In genomic region chr9:93087971-93088655, GRCh38 we compare ENCODE assay signal across 15 cellular contexts. TPM values are rescaled to one million over a fixed set of nuclear protein-coding genes. Genes with fewer than 3 reads are reported as not detected.
DNase-seq lines count a peak whose midpoint lies in the region; ATAC-seq and TF ChIP-seq lines count a peak whose summit lies in the region.
"Had no signal": no experiment of that assay in that cellular context is flagged by ENCODE, and none has a peak within 500 bp of the region (broad histone marks: within the 10 kb centered on the region; RNA-seq: fewer than 3 reads in every experiment).

No MANE protein-coding gene starts in this region.

- H3K9me3 Mint-ChIP-seq in activated CD8-positive, alpha-beta memory T cell treated with anti-CD3 and anti-CD28 coated beads, Interleukin-2, amount 10 ng/mL, durations not matched to agents 7 days and 5 days (ENCODE audit: low read depth), result peaks cover 24% of the 10 kb centered on the region
- no peaks in the 10 kb centered on the region for H3K9me3 Mint-ChIP-seq in memory B cell
- H3K9me3 Mint-ChIP-seq: immature natural killer cell had no signal

- no peak overlapping the region for H3K27ac Mint-ChIP-seq in activated CD8-positive, alpha-beta memory T cell treated with anti-CD3 and anti-CD28 coated beads, Interleukin-2, amount 10 ng/mL, durations not matched to agents 7 days and 5 days
- H3K27ac Mint-ChIP-seq in memory B cell, result peak overlapping the region; percentile 76
- H3K27ac Mint-ChIP-seq: immature natural killer cell had no signal

- CTCF ChIA-PET in activated CD8-positive, alpha-beta memory T cell treated with anti-CD3 and anti-CD28 coated beads, Interleukin-2, amount 10 ng/mL, durations not matched to agents 7 days and 5 days (lab: Charles Lee), result interaction anchor here (0.6 to 1.3 kb wide), 2 partner anchors 21 to 85 kb away, joined by 3 read pairs; no protein-coding TSS in a partner anchor

- TF ChIP-seq CTCF in heart right ventricle (IDR thresholded peaks at IDR 0.05) (no peak), brain microvascular endothelial cell (IDR thresholded peaks at IDR 0.05; ENCODE audit: low read depth, low read length, missing control alignments) (no peak)

- H3K27ac ChIP-seq in heart right ventricle, result no peak overlapping the region
- H3K27ac ChIP-seq in brain microvascular endothelial cell, result no peak overlapping the region
- H3K27ac ChIP-seq: stomach had no signal

- H3K4me3 Mint-ChIP-seq in activated CD8-positive, alpha-beta memory T cell treated with anti-CD3 and anti-CD28 coated beads, Interleukin-2, amount 10 ng/mL, durations not matched to agents 7 days and 5 days, result no peak overlapping the region
- no peak overlapping the region for H3K4me3 Mint-ChIP-seq in memory B cell
- H3K4me3 Mint-ChIP-seq: immature natural killer cell had no signal

- no peak overlapping the region for H3K4me3 ChIP-seq in heart right ventricle
- H3K4me3 ChIP-seq in brain microvascular endothelial cell (ENCODE audit: low read depth, low read length), result no peak overlapping the region
- H3K4me3 ChIP-seq: stomach had no signal

- in situ Hi-C loops in brain microvascular endothelial cell (cut with HindIII; ENCODE audit: low pct_ligation_motif_present, low sequenced_read_pairs), result no loop called here

- DNase-seq in cardiac septum (ENCODE audit: low spot score) (peak; percentile 22), heart right ventricle (no peak), memory B cell (ENCODE audit: low spot score in 2 of 2) (no peak), ureter (ENCODE audit: low spot score) (peak; percentile 36), brain microvascular endothelial cell (no peak), GDM1 (lab: John Stamatoyannopoulos, UW) (no peak)
- peak; percentile 33 for DNase-seq in activated CD8-positive, alpha-beta memory T cell treated with anti-CD3 and anti-CD28 coated beads, Interleukin-2, amount 10 ng/mL, durations not matched to agents 7 days and 5 days
- DNase-seq: DMS153, immature natural killer cell, mesenchymal stem cell, NCI-H2107, NCI-H69, PC-3, stomach had no signal

- peaks cover 77% of the 10 kb centered on the region for H3K36me3 Mint-ChIP-seq in activated CD8-positive, alpha-beta memory T cell treated with anti-CD3 and anti-CD28 coated beads, Interleukin-2, amount 10 ng/mL, durations not matched to agents 7 days and 5 days
- H3K36me3 Mint-ChIP-seq in memory B cell, result peaks cover 22% of the 10 kb centered on the region

- H3K4me1 ChIP-seq in heart right ventricle, result peaks cover 0 to 18% (median 6%) of the 10 kb centered on the region in 9 donors

- WGBS in heart right ventricle, 2 donors, result 97 to 98% methylated on average over 12 of the region's 12 CpGs

- peaks cover 0 to 7% (median 0%) of the 10 kb centered on the region in 9 donors for H3K36me3 ChIP-seq in heart right ventricle
- no peaks in the 10 kb centered on the region for H3K36me3 ChIP-seq in brain microvascular endothelial cell (replicated peaks)

- intact Hi-C loops in cardiac septum (cut with DNase I) (no loop called here), heart right ventricle (cut with DNase I) (no loop called here)

- no peaks in the 10 kb centered on the region for H3K27me3 Mint-ChIP-seq in activated CD8-positive, alpha-beta memory T cell treated with anti-CD3 and anti-CD28 coated beads, Interleukin-2, amount 10 ng/mL, durations not matched to agents 7 days and 5 days
- no peaks in the 10 kb centered on the region for H3K27me3 Mint-ChIP-seq in memory B cell

- peaks cover 51% of the 10 kb centered on the region for H3K4me1 Mint-ChIP-seq in activated CD8-positive, alpha-beta memory T cell treated with anti-CD3 and anti-CD28 coated beads, Interleukin-2, amount 10 ng/mL, durations not matched to agents 7 days and 5 days
- peaks cover 31% of the 10 kb centered on the region for H3K4me1 Mint-ChIP-seq in memory B cell

- ATAC-seq in heart right ventricle, result no peak
- ATAC-seq in activated CD8-positive, alpha-beta memory T cell treated with anti-CD3 and anti-CD28 coated beads, Interleukin-2, amount 10 ng/mL, durations not matched to agents 7 days and 5 days, result no peak
- no peak for ATAC-seq in memory B cell (ENCODE audit: low read depth)
- no peak for ATAC-seq in HG02870 (IDR thresholded peaks at IDR 0.05; ENCODE audit: unreplicated experiment)
- ATAC-seq: PC-3 had no signal

- peaks cover 0 to 4% (median 0%) of the 10 kb centered on the region in 7 donors for H3K27me3 ChIP-seq in heart right ventricle
- H3K27me3 ChIP-seq in brain microvascular endothelial cell (replicated peaks), result no peaks in the 10 kb centered on the region
- H3K27me3 ChIP-seq: stomach had no signal

- H3K9me3 ChIP-seq in heart right ventricle, result peaks cover 0 to 18% (median 4%) of the 10 kb centered on the region in 11 donors

RNA-seq across cellular contexts. Expression of gene CARD19, which starts 7.9 kb away (rescaled TPM):
- 45.1 TPM for total RNA-seq in cardiac septum
- 10 to 100 TPM; 22.3 to 33.7 (median 25.9) TPM for total RNA-seq in heart right ventricle
- polyA plus RNA-seq in heart right ventricle, result 10 to 100 TPM; 41.9 to 47.3 TPM
- 10 to 100 TPM; 45.0 to 83.0 TPM for total RNA-seq in activated CD8-positive, alpha-beta memory T cell treated with anti-CD3 and anti-CD28 coated beads, Interleukin-2, amount 10 ng/mL, durations not matched to agents 7 days and 5 days
- total RNA-seq in ureter, result 31.3 TPM

RNA-seq across cellular contexts. Expression of gene SUSD3, which starts 29.6 kb away (rescaled TPM):
- total RNA-seq in cardiac septum (1.1 TPM), heart right ventricle (1 to 10 TPM in 3 of 10 donors, under 1 TPM in 6, not detected in 1; 0.40 to 2.1 (median 0.79) TPM), ureter (3.0 TPM)
- under 1 TPM; 0.74 to 0.88 TPM for polyA plus RNA-seq in heart right ventricle
- total RNA-seq in activated CD8-positive, alpha-beta memory T cell treated with anti-CD3 and anti-CD28 coated beads, Interleukin-2, amount 10 ng/mL, durations not matched to agents 7 days and 5 days, result 10 to 100 TPM; 40.1 to 67.3 TPM

RNA-seq across cellular contexts. Expression of gene NINJ1, which starts 45.9 kb away (rescaled TPM):
- total RNA-seq in cardiac septum, result 46.4 TPM
- total RNA-seq in heart right ventricle, result 10 to 100 TPM; 35.5 to 77.1 (median 41.3) TPM
- polyA plus RNA-seq in heart right ventricle, result 10 to 100 TPM; 39.8 to 50.3 TPM
- total RNA-seq in activated CD8-positive, alpha-beta memory T cell treated with anti-CD3 and anti-CD28 coated beads, Interleukin-2, amount 10 ng/mL, durations not matched to agents 7 days and 5 days, result 10 to 100 TPM; 31.1 to 54.9 TPM
- 32.1 TPM for total RNA-seq in ureter

Comparison
In these comparisons a context has a peak if more than half of its experiments do, and no peak if none do; other contexts are left out.
1. DNase-seq: peak in cardiac septum (single experiment), activated CD8-positive, alpha-beta memory T cell treated with anti-CD3 and anti-CD28 coated beads, Interleukin-2, amount 10 ng/mL, durations not matched to agents 7 days and 5 days (single experiment) and ureter (single experiment); none in heart right ventricle (0 of 2), memory B cell (0 of 2), brain microvascular endothelial cell (single experiment) and GDM1 (single experiment).
2. RNA of gene SUSD3, which starts 29.6 kb away (total RNA-seq): 40.1 to 67.3 TPM in activated CD8-positive, alpha-beta memory T cell treated with anti-CD3 and anti-CD28 coated beads, Interleukin-2, amount 10 ng/mL, durations not matched to agents 7 days and 5 days; 3.0 TPM in ureter (single experiment), 1.1 TPM in cardiac septum (single experiment) and 0.40 to 2.1 TPM in heart right ventricle; every median in the first group is over 10 times any median in the second.